Comparison of ENCODE assay signal across 31 cellular contexts in genomic region chr12:86827409-86827808, GRCh38.
"Had no signal": no experiment of that assay in that cellular context is flagged by ENCODE, and none has a peak within 500 bp of the region (broad histone marks: within the 10 kb centered on the region; RNA-seq: fewer than 3 reads in every experiment).

No MANE protein-coding gene starts in this region.

- H3K9me3 ChIP-seq: adrenal gland, body of pancreas, breast epithelium had no signal

- ATAC-seq: activated CD8-positive, alpha-beta T cell treated with anti-CD3 and anti-CD28 coated beads for 36 hours; activated naive CD4-positive, alpha-beta T cell treated with anti-CD3 and anti-CD28 coated beads, Interleukin-2, amount 50 U/mL, for 72 hours; activated T-cell treated with anti-CD3 and anti-CD28 coated beads, Interleukin-2, amount 50 U/mL, for 4 hours; activated T-cell treated with anti-CD3 and anti-CD28 coated beads, Interleukin-2, amount 50 U/mL, for 72 hours; activated T-helper 17 cell treated with anti-CD3 and anti-CD28 coated beads, Interleukin-2, amount 50 U/mL, for 72 hours; body of pancreas had no signal

- DNase-seq: activated B cell treated with CpG ODN at 0.5 μM for 24 hours; activated CD4-positive, alpha-beta memory T cell treated with anti-CD3 and anti-CD28 coated beads for 36 hours; activated CD4-positive, alpha-beta T cell treated with anti-CD3 and anti-CD28 coated beads for 4 hours; activated CD4-positive, alpha-beta T cell treated with anti-CD3 and anti-CD28 coated beads, Interleukin-2, amount 10 ng/mL, durations not matched to agents 24 days and 14 days; activated CD4-positive, alpha-beta T cell treated with anti-CD3 and anti-CD28 coated beads, Interleukin-2, amount 50 U/mL, for 1 hour; activated CD4-positive, alpha-beta T cell treated with anti-CD3 and anti-CD28 coated beads, Interleukin-2, amount 50 U/mL, for 4 hours; activated CD4-positive, CD25-positive, alpha-beta regulatory T cell treated with anti-CD3 and anti-CD28 coated beads, Interleukin-2, amount 50 U/mL, for 72 hours; activated CD8-positive, alpha-beta memory T cell treated with anti-CD3 and anti-CD28 coated beads, Interleukin-2, amount 50 U/mL, for 4 hours; activated CD8-positive, alpha-beta T cell treated with anti-CD3 and anti-CD28 coated beads for 36 hours; activated effector memory CD4-positive, alpha-beta T cell treated with anti-CD3 and anti-CD28 coated beads, Interleukin-2, amount 50 U/mL, for 16 hours; activated gamma-delta T cell treated with Interleukin-2 at 50 U/mL for 16 hours; activated naive CD4-positive, alpha-beta T cell; activated naive CD4-positive, alpha-beta T cell treated with anti-CD3 and anti-CD28 coated beads for 36 hours; activated naive CD4-positive, alpha-beta T cell treated with anti-CD3 and anti-CD28 coated beads, Interleukin-2, amount 50 U/mL, for 16 hours; activated naive CD8-positive, alpha-beta T cell treated with anti-CD3 and anti-CD28 coated beads for 36 hours; activated T-cell treated with anti-CD3 and anti-CD28 coated beads for 4 hours; activated T-cell treated with anti-CD3 and anti-CD28 coated beads, Interleukin-2, amount 50 U/mL, for 1 hour; activated T-cell treated with anti-CD3 and anti-CD28 coated beads, Interleukin-2, amount 50 U/mL, for 4 hours; activated T-cell treated with anti-CD3 and anti-CD28 coated beads, Interleukin-2, amount 50 U/mL, for 72 hours; adrenal gland; amniotic stem cell; aorta; body of pancreas; brain microvascular endothelial cell; central memory CD4-positive, alpha-beta T cell; T-helper 2 cell; T-helper 9 cell had no signal

- H3K4me1 ChIP-seq: adrenal gland, body of pancreas, breast epithelium had no signal

- H3K36me3 ChIP-seq: adrenal gland, brain microvascular endothelial cell, breast epithelium had no signal

- H3K27me3 ChIP-seq: adrenal gland, body of pancreas, brain microvascular endothelial cell, breast epithelium had no signal

- H3K4me3 ChIP-seq: adrenal gland, body of pancreas, breast epithelium had no signal

- H3K27ac ChIP-seq: adrenal gland, body of pancreas, brain microvascular endothelial cell, breast epithelium, VCaP had no signal
